ENCODE assay signal across 21 cellular contexts in genomic region chr1:54857066-54857660, GRCh38. TPM values are rescaled to one million over a fixed set of nuclear protein-coding genes. Genes with fewer than 3 reads are reported as not detected.
DNase-seq lines count a peak whose midpoint lies in the region; ATAC-seq, FAIRE-seq and TF ChIP-seq lines count a peak whose summit lies in the region.
"Had no signal": no experiment of that assay in that cellular context is flagged by ENCODE, and none has a peak within 500 bp of the region (broad histone marks: within the 10 kb centered on the region; RNA-seq: fewer than 3 reads in every experiment).

No MANE protein-coding gene starts in this region.

- peak overlapping the region; percentile 50 for H3K4me2 ChIP-seq in PC-3 (ENCODE audit: low read length)
- no peak overlapping the region for H3K4me2 ChIP-seq in keratinocyte (ENCODE audit: control insufficient read depth, extremely low read depth, insufficient read depth, low read depth, low read length)
- no peak overlapping the region for H3K4me2 ChIP-seq in smooth muscle cell

- intact Hi-C loops in PC-3 (cut with micrococcal nuclease) (loop anchor here (2.0 to 5.0 kb wide), 3 partner anchors 26 to 165 kb away; no protein-coding TSS in a partner anchor), right cardiac atrium (cut with DNase I) (no loop called here)

- no peak for DNase-seq in PC-3
- DNase-seq in chondrocyte (ENCODE audit: low spot score): peak; percentile 30
- no peak for DNase-seq in keratinocyte (ENCODE audit: low read depth, low spot score)
- no peak for DNase-seq in smooth muscle cell (lab: John Stamatoyannopoulos, UW; ENCODE audit: unreplicated experiment)
- DNase-seq in HuH-7.5 (ENCODE audit: low spot score): no peak
- DNase-seq in right cardiac atrium: no peak
- no peak for DNase-seq in CD8-positive, alpha-beta memory T cell
- no peak for DNase-seq in NOMO-1 (lab: John Stamatoyannopoulos, UW; ENCODE audit: unreplicated experiment in 2 of 2)
- DNase-seq: cerebellar nuclear complex; NCI-H2081; SHP77 treated with DMSO at 0.1 percent for 48 hours; stimulated activated CD4-positive, alpha-beta T cell treated with anti-CD3 and anti-CD28 coated beads, Interleukin-4, amount 100 ng/mL, for 24 hours; T-helper 17 cell had no signal

- H3K36me3 ChIP-seq in PC-3 (ENCODE audit: low read depth, low read length): peaks cover 67% of the 10 kb centered on the region
- H3K36me3 ChIP-seq in keratinocyte (ENCODE audit: control insufficient read depth in 2 of 2, extremely low read depth in 1 of 2, insufficient read depth in 2 of 2, low read length in 2 of 2): peaks cover 61 to 72% of the 10 kb centered on the region in 2 experiments
- H3K36me3 ChIP-seq in smooth muscle cell (ENCODE audit: low read depth): peaks cover 8% of the 10 kb centered on the region
- H3K36me3 ChIP-seq in CD8-positive, alpha-beta memory T cell (ENCODE audit: insufficient read depth, low read length): peaks cover 9% of the 10 kb centered on the region

- H3K4me3 Mint-ChIP-seq in chondrocyte (ENCODE audit: unreplicated experiment): no peak overlapping the region
- H3K4me3 Mint-ChIP-seq in CD8-positive, alpha-beta memory T cell: no peak overlapping the region
- H3K4me3 Mint-ChIP-seq: T-helper 17 cell had no signal

- BruUV-seq in PC-3 (replicated peaks; lab: Mats Ljungman, UMichigan): TSS peak; percentile 30

- H3F3A ChIP-seq in PC-3 (ENCODE audit: low read length, unreplicated experiment): no peaks in the 10 kb centered on the region
- peaks cover 8% of the 10 kb centered on the region for H3F3A ChIP-seq in smooth muscle cell (ENCODE audit: low read depth)

- no peaks in the 10 kb centered on the region for H3K9me1 ChIP-seq in keratinocyte (ENCODE audit: control insufficient read depth, extremely low read depth, insufficient read depth, low read length)

- H3K27ac Mint-ChIP-seq in chondrocyte (ENCODE audit: unreplicated experiment): peak overlapping the region; percentile 42
- H3K27ac Mint-ChIP-seq in CD8-positive, alpha-beta memory T cell: peak overlapping the region in 1 of 8 donors; percentile 36
- H3K27ac Mint-ChIP-seq: activated T-helper 2 cell treated with anti-CD3 and anti-CD28 coated beads, Interferon-gamma antibody, Interleukin-2, Interleukin-4, amounts not matched to agents 10 μg/mL and 5 μg/mL and 100 μg/mL, durations not matched to agents 14 hours and 24 hours and 36 hours; T-helper 17 cell had no signal

- no peak overlapping the region for H2AFZ ChIP-seq in PC-3 (ENCODE audit: low read length)
- H2AFZ ChIP-seq in keratinocyte (ENCODE audit: control insufficient read depth, low read length): no peak overlapping the region
- H2AFZ ChIP-seq in smooth muscle cell (ENCODE audit: low read depth): no peak overlapping the region

- dilution Hi-C loops in keratinocyte (cut with MboI; ENCODE audit: extremely low pct_ligation_motif_present, low sequenced_read_pairs): no loop called here

- H4K20me1 ChIP-seq in PC-3 (ENCODE audit: low read length) (no peaks in the 10 kb centered on the region), keratinocyte (ENCODE audit: control insufficient read depth, extremely low read depth, insufficient read depth, low read length) (peaks cover 11% of the 10 kb centered on the region), smooth muscle cell (ENCODE audit: low read depth) (no peaks in the 10 kb centered on the region)

- peaks cover 34% of the 10 kb centered on the region for H3K36me3 Mint-ChIP-seq in chondrocyte (ENCODE audit: low read depth)
- peaks cover 0 to 9% (median 8%) of the 10 kb centered on the region in 3 donors for H3K36me3 Mint-ChIP-seq in CD8-positive, alpha-beta memory T cell

- TF ChIP-seq CTCF in PC-3 (conservative IDR thresholded peaks at IDR 0.05; ENCODE audit: low read depth, low read length) (no peak), chondrocyte (IDR thresholded peaks at IDR 0.05) (no peak), keratinocyte (optimal IDR thresholded peaks at IDR 0.05 in 1 of 3, IDR thresholded peaks at IDR 0.05 in 1 of 3, conservative IDR thresholded peaks at IDR 0.05 in 1 of 3; ENCODE audit: extremely low read depth in 1 of 3, insufficient read depth in 2 of 3, low read length in 3 of 3) (no peak), smooth muscle cell (IDR thresholded peaks at IDR 0.05; ENCODE audit: borderline replicate concordance, insufficient read depth, poor library complexity, severe bottlenecking) (no peak)

- WGBS in smooth muscle cell (ENCODE audit: low lambda C conversion rate): 64% methylated on average over 3 of the region's 3 CpGs
- WGBS in right cardiac atrium: 83% methylated on average over 3 of the region's 3 CpGs

- no peak for FAIRE-seq in keratinocyte (lab: Jason Lieb, UNC)
- FAIRE-seq: D721Med, endometrium, G401.6, GM12892, H1 had no signal

- H3K27me3 Mint-ChIP-seq in chondrocyte (ENCODE audit: low read depth): no peaks in the 10 kb centered on the region
- H3K27me3 Mint-ChIP-seq in CD8-positive, alpha-beta memory T cell: no peaks in the 10 kb centered on the region
- H3K27me3 Mint-ChIP-seq: T-helper 17 cell had no signal

- H3K9me2 ChIP-seq in PC-3 (replicated peaks; ENCODE audit: low read length): no peaks in the 10 kb centered on the region

- H3K9ac ChIP-seq in PC-3 (ENCODE audit: low read length): peak overlapping the region; percentile 33
- no peak overlapping the region for H3K9ac ChIP-seq in keratinocyte (ENCODE audit: control insufficient read depth, extremely low read depth, insufficient read depth, low read length)
- H3K9ac ChIP-seq in smooth muscle cell (ENCODE audit: low read depth): no peak overlapping the region

- ATAC-seq in PC-3 (no peak), right cardiac atrium (no peak)
- ATAC-seq: T-helper 17 cell had no signal

- H3K27me3 ChIP-seq in PC-3 (ENCODE audit: low read length) (no peaks in the 10 kb centered on the region), keratinocyte (ENCODE audit: control insufficient read depth, extremely low read depth, insufficient read depth, low read length) (no peaks in the 10 kb centered on the region), smooth muscle cell (ENCODE audit: low read depth) (no peaks in the 10 kb centered on the region), right cardiac atrium (ENCODE audit: control insufficient read depth, insufficient read depth) (no peaks in the 10 kb centered on the region)
- no peaks in the 10 kb centered on the region for H3K27me3 ChIP-seq in CD8-positive, alpha-beta memory T cell (ENCODE audit: insufficient read depth, low read length, poor library complexity, severe bottlenecking)

- H3K79me2 ChIP-seq in PC-3 (ENCODE audit: low read length) (0 out of 2 replicates have a peak, but pooled peaks cover 7% of the 10 kb centered on the region), keratinocyte (ENCODE audit: control insufficient read depth, insufficient read depth, low read length) (peaks cover 29% of the 10 kb centered on the region), smooth muscle cell (ENCODE audit: low read depth) (no peaks in the 10 kb centered on the region)

- H3K4me1 Mint-ChIP-seq in chondrocyte (ENCODE audit: low read depth): peaks cover 39% of the 10 kb centered on the region
- peaks cover 0 to 5% (median 0%) of the 10 kb centered on the region in 3 donors for H3K4me1 Mint-ChIP-seq in CD8-positive, alpha-beta memory T cell

- H3K4me3 ChIP-seq in PC-3 (ENCODE audit: low read length) (no peak overlapping the region; the same call in 1 of the 2 replicates), keratinocyte (ENCODE audit: control insufficient read depth in 2 of 3, extremely low read depth in 1 of 3, insufficient read depth in 2 of 3, low read depth in 1 of 3, low read length in 3 of 3) (no peak overlapping the region), smooth muscle cell (no peak overlapping the region), right cardiac atrium (ENCODE audit: low read length) (no peak overlapping the region)
- H3K4me3 ChIP-seq in CD8-positive, alpha-beta memory T cell (ENCODE audit: low read length): no peak overlapping the region

- peak overlapping the region; percentile 89 for H3K27ac ChIP-seq in PC-3 (ENCODE audit: low read length)
- peak overlapping the region; percentile 50 for H3K27ac ChIP-seq in keratinocyte (ENCODE audit: control insufficient read depth, insufficient read depth, low read length)
- peak overlapping the region; percentile 60 for H3K27ac ChIP-seq in smooth muscle cell (ENCODE audit: low read depth)
- H3K27ac ChIP-seq in right cardiac atrium (ENCODE audit: low read length): no peak overlapping the region
- H3K27ac ChIP-seq in CD8-positive, alpha-beta memory T cell (ENCODE audit: low read depth, low read length): no peak overlapping the region

- peaks cover 49% of the 10 kb centered on the region for H3K4me1 ChIP-seq in PC-3 (ENCODE audit: insufficient read depth, low read length)
- peaks cover 4% of the 10 kb centered on the region for H3K4me1 ChIP-seq in keratinocyte (ENCODE audit: control insufficient read depth, extremely low read depth, insufficient read depth, low read length)
- H3K4me1 ChIP-seq in smooth muscle cell (ENCODE audit: low read depth): no peaks in the 10 kb centered on the region
- peaks cover 8% of the 10 kb centered on the region for H3K4me1 ChIP-seq in right cardiac atrium (ENCODE audit: control insufficient read depth, insufficient read depth, low read length)
- no peaks in the 10 kb centered on the region for H3K4me1 ChIP-seq in CD8-positive, alpha-beta memory T cell (ENCODE audit: insufficient read depth, low read length)

- H3K9me3 Mint-ChIP-seq in chondrocyte (ENCODE audit: low read depth): no peaks in the 10 kb centered on the region
- no peaks in the 10 kb centered on the region for H3K9me3 Mint-ChIP-seq in CD8-positive, alpha-beta memory T cell
- H3K9me3 Mint-ChIP-seq: activated T-helper 2 cell treated with anti-CD3 and anti-CD28 coated beads, Interferon-gamma antibody, Interleukin-2, Interleukin-4, amounts not matched to agents 10 μg/mL and 5 μg/mL and 100 μg/mL, durations not matched to agents 14 hours and 24 hours and 36 hours had no signal

- CTCF ChIA-PET in PC-3 (lab: Charles Lee): interaction anchor here (0.7 to 1.0 kb wide), 3 partner anchors 30 to 93 kb away, joined by 3 to 4 read pairs (median 3); partner anchors contain the start of gene DHCR24
- CTCF ChIA-PET in CD8-positive, alpha-beta memory T cell (lab: Charles Lee): interaction anchor here (1.4 kb wide), 1 partner anchor 10 kb away, joined by 3 read pairs; no protein-coding TSS in a partner anchor

- POLR2A ChIA-PET in PC-3 (lab: Charles Lee; ENCODE audit: unreplicated experiment): interaction anchor here (0.5 kb wide), 1 partner anchor 24 kb away, joined by 3 read pairs; no protein-coding TSS in a partner anchor
- POLR2A ChIA-PET in CD8-positive, alpha-beta memory T cell (lab: Charles Lee): no interaction called here

- H3K9me3 ChIP-seq in PC-3 (ENCODE audit: low read length) (no peaks in the 10 kb centered on the region), keratinocyte (ENCODE audit: control insufficient read depth, low read depth, low read length) (no peaks in the 10 kb centered on the region), smooth muscle cell (replicated peaks; ENCODE audit: low read depth) (no peaks in the 10 kb centered on the region), right cardiac atrium (ENCODE audit: control insufficient read depth, low read length) (no peaks in the 10 kb centered on the region)
- no peaks in the 10 kb centered on the region for H3K9me3 ChIP-seq in CD8-positive, alpha-beta memory T cell (ENCODE audit: low read length)

RNA-seq across cellular contexts. Expression of gene DHCR24, which starts 29.8 kb away (rescaled TPM):
- total RNA-seq in PC-3 (2014; rRNA removed) (166 TPM in 2 replicates), chondrocyte (120 to 129 TPM (median 124 TPM) in 3 replicates), smooth muscle cell (47.2 and 54.7 TPM in 2 replicates), right cardiac atrium (10 to 100 TPM; 10.7 to 28.7 (median 21.6) TPM)
- polyA plus RNA-seq in keratinocyte (363 to 515 TPM (median 434 TPM) in 3 replicates), smooth muscle cell (53.5 and 64.2 TPM in 2 replicates), right cardiac atrium (17.5 TPM)
- polyA plus RNA-seq in keratinocyte (2011; ENCODE audit: low read depth): 72.5 TPM
- polyA plus RNA-seq in keratinocyte (2011; cell fraction: cytosol; rRNA removed): 267 and 283 TPM in 2 replicates
- polyA plus RNA-seq in keratinocyte (2011; cell fraction: nucleus; rRNA removed): 731 and 733 TPM in 2 replicates
- polyA plus RNA-seq in keratinocyte (2012; ENCODE audit: low replicate concordance): 262 and 434 TPM in 2 replicates
- polyA minus RNA-seq in keratinocyte: 1,082 to 2,772 TPM (median 1,362 TPM) in 3 replicates
- 743 TPM for polyA minus RNA-seq in keratinocyte (2011; cell fraction: cytosol; rRNA and poly(A)+ RNA removed)
- polyA minus RNA-seq in keratinocyte (2011; cell fraction: nucleus; rRNA and poly(A)+ RNA removed): 1,029 and 1,296 TPM in 2 replicates
- 10 to 100 TPM; 54.6 to 59.8 TPM for total RNA-seq in CD8-positive, alpha-beta memory T cell
- polyA plus RNA-seq in CD8-positive, alpha-beta memory T cell: 2.6 TPM

RNA-seq across cellular contexts. Expression of gene TTC22, which starts 56.0 kb away (rescaled TPM):
- total RNA-seq in PC-3 (2014; rRNA removed): 21.8 and 31.3 TPM in 2 replicates
- total RNA-seq in chondrocyte: not detected in 3 replicates
- polyA plus RNA-seq in keratinocyte: 5.1 to 8.0 TPM (median 7.2 TPM) in 3 replicates
- polyA plus RNA-seq in keratinocyte (2011; ENCODE audit: low read depth): 2.5 TPM
- 5.6 and 7.2 TPM in 2 replicates for polyA plus RNA-seq in keratinocyte (2011; cell fraction: cytosol; rRNA removed)
- 12.2 and 14.7 TPM in 2 replicates for polyA plus RNA-seq in keratinocyte (2011; cell fraction: nucleus; rRNA removed)
- polyA plus RNA-seq in keratinocyte (2012; ENCODE audit: low replicate concordance): 6.3 and 8.4 TPM in 2 replicates
- 4.4 to 9.1 TPM (median 7.2 TPM) in 3 replicates for polyA minus RNA-seq in keratinocyte
- polyA minus RNA-seq in keratinocyte (2011; cell fraction: cytosol; rRNA and poly(A)+ RNA removed): 19.4 TPM
- polyA minus RNA-seq in keratinocyte (2011; cell fraction: nucleus; rRNA and poly(A)+ RNA removed): 9.3 and 9.6 TPM in 2 replicates
- total RNA-seq in smooth muscle cell: 1.3 TPM in 2 replicates
- polyA plus RNA-seq in smooth muscle cell: 0.50 and 2.5 TPM in 2 replicates
- total RNA-seq in right cardiac atrium: under 1 TPM in 3 of 4 donors, not detected in 1; 0.06 to 0.17 (median 0.09) TPM
- 0.05 TPM for polyA plus RNA-seq in right cardiac atrium
- total RNA-seq in CD8-positive, alpha-beta memory T cell: 1 to 10 TPM; 2.8 to 2.9 TPM
- polyA plus RNA-seq in CD8-positive, alpha-beta memory T cell: 5.6 TPM
- total RNA-seq: NCI-H460 had no signal
- polyA plus RNA-seq: neural cell had no signal

Comparison
In these comparisons a context has a peak if more than half of its experiments do, and no peak if none do; other contexts are left out.
1. H3K27ac ChIP-seq: peak in PC-3 (single experiment), keratinocyte (single experiment) and smooth muscle cell (single experiment); none in right cardiac atrium (single experiment) and CD8-positive, alpha-beta memory T cell (single experiment).